Comparison of ENCODE assay signal across 8 cellular contexts in genomic region chr17:28552201-28552999, GRCh38. TPM values are rescaled to one million over a fixed set of nuclear protein-coding genes. Genes with fewer than 3 reads are reported as not detected.
DNase-seq lines count a peak whose midpoint lies in the region; ATAC-seq and TF ChIP-seq lines count a peak whose summit lies in the region.

Gene UNC119 (minus strand): TSS chr17:28552624. CDS start chr17:28552557, 67 bp downstream.

- DNase-seq in D341Med (ENCODE audit: low spot score) (peak; percentile 99), M059J (ENCODE audit: low read depth) (peak; percentile 68), T follicular helper cell (ENCODE audit: low read depth) (peak; percentile 73), left cardiac atrium (peak; percentile 82), progenitor cell of endocrine pancreas (ENCODE audit: low spot score, unreplicated experiment) (peak; percentile 66), upper lobe of left lung (peak; percentile 88 to 97)

- H3K9me3 ChIP-seq in upper lobe of left lung, result no peaks in the 10 kb centered on the region

- no peaks in the 10 kb centered on the region for H3K27me3 ChIP-seq in upper lobe of left lung

- TF ChIP-seq CTCF in progenitor cell of endocrine pancreas (IDR thresholded peaks at IDR 0.05; ENCODE audit: unreplicated experiment), result no peak
- peak in 1 of 6 experiments; percentile 7 for TF ChIP-seq CTCF in upper lobe of left lung (IDR thresholded peaks at IDR 0.05)

- peaks cover 18 to 43% (median 36%) of the 10 kb centered on the region in 4 donors for H3K36me3 ChIP-seq in upper lobe of left lung

- WGBS in adipose tissue, 3 donors, result 1 to 2% (median 1%) methylated on average over 49 to 65 of the region's 66 CpGs
- WGBS in upper lobe of left lung, 2 donors, result 2 to 3% methylated on average over 38 to 48 of the region's 66 CpGs

- H3K4me1 ChIP-seq in upper lobe of left lung, result peaks cover 20 to 49% (median 24%) of the 10 kb centered on the region in 4 donors

- peak within 1 kb of the TSS; percentile 90 for H3K4me3 Mint-ChIP-seq in progenitor cell of endocrine pancreas (ENCODE audit: low read depth)

- TF ChIP-seq EP300 in upper lobe of left lung (IDR thresholded peaks at IDR 0.05), result no peak

- peak within 1 kb of the TSS; percentile 61 to 98 (median 91) for H3K4me3 ChIP-seq in upper lobe of left lung

- H3K4me1 Mint-ChIP-seq in progenitor cell of endocrine pancreas (ENCODE audit: low read depth), result peaks cover 16% of the 10 kb centered on the region

- peaks cover 21% of the 10 kb centered on the region for H3K36me3 Mint-ChIP-seq in progenitor cell of endocrine pancreas (ENCODE audit: insufficient read depth)

- no peaks in the 10 kb centered on the region for H3K27me3 Mint-ChIP-seq in progenitor cell of endocrine pancreas

- peak within 1 kb of the TSS; percentile 83 for H3K27ac Mint-ChIP-seq in progenitor cell of endocrine pancreas

- intact Hi-C loops in left cardiac atrium (cut with DNase I), result loop anchor here in 1 of 2 donors (5.0 kb wide), 1 partner anchor 60 kb away; the partner anchor contains the start of gene RSKR

- H3K9me3 Mint-ChIP-seq in progenitor cell of endocrine pancreas (ENCODE audit: low read depth), result no peaks in the 10 kb centered on the region

- H3K27ac ChIP-seq in adipose tissue (ENCODE audit: low read depth, low read length) (no peak within 1 kb of the TSS), upper lobe of left lung (peak within 1 kb of the TSS; percentile 62 to 80 (median 72))

- peak in 2 of 4 donors; percentile 38 to 86 for TF ChIP-seq POLR2A in upper lobe of left lung (IDR thresholded peaks at IDR 0.05)

- ATAC-seq in GM21529 (IDR thresholded peaks at IDR 0.05; ENCODE audit: unreplicated experiment) (peak; percentile 45), left cardiac atrium (peak; percentile 97), upper lobe of left lung (ENCODE audit: low FRiP score in 2 of 2) (peak; percentile 90 to 95)

RNA-seq across cellular contexts. Expression of gene UNC119, which starts in this region (rescaled TPM):
- total RNA-seq in M059J (2014; rRNA removed; shearing (Covaris generic)), result 29.8 and 36.9 TPM in 2 replicates
- polyA plus RNA-seq in adipose tissue, result 10 to 100 TPM; 12.5 to 16.6 (median 15.0) TPM
- 10 to 100 TPM; 13.6 to 23.6 TPM for total RNA-seq in left cardiac atrium
- total RNA-seq in progenitor cell of endocrine pancreas, result 41.3 and 46.7 TPM in 2 replicates
- total RNA-seq in upper lobe of left lung, result 10 to 100 TPM; 17.0 to 43.0 (median 25.6) TPM

Comparison
In these comparisons a context has a peak if more than half of its experiments do, and no peak if none do; other contexts are left out.
1. ATAC-seq: peak in every context shown above with its lines; median percentile 97 in left cardiac atrium; 92 in upper lobe of left lung; 45 in GM21529.